In genomic region chr22:26479792-26480610, GRCh38 we compare ENCODE assay signal across 1 cellular context.
TF ChIP-seq lines count a peak whose summit lies in the region.

No MANE protein-coding gene starts in this region.

TF ChIP-seq in HEK293, 187 proteins besides CTCF, POLR2A, EP300 and RAD21 (continued from another document):
- TF ChIP-seq ZNF518A (tag by site-specific recombination; conservative IDR thresholded peaks at IDR 0.05; ENCODE audit: low read depth) = no peak
